In the genomic region with DNA sequence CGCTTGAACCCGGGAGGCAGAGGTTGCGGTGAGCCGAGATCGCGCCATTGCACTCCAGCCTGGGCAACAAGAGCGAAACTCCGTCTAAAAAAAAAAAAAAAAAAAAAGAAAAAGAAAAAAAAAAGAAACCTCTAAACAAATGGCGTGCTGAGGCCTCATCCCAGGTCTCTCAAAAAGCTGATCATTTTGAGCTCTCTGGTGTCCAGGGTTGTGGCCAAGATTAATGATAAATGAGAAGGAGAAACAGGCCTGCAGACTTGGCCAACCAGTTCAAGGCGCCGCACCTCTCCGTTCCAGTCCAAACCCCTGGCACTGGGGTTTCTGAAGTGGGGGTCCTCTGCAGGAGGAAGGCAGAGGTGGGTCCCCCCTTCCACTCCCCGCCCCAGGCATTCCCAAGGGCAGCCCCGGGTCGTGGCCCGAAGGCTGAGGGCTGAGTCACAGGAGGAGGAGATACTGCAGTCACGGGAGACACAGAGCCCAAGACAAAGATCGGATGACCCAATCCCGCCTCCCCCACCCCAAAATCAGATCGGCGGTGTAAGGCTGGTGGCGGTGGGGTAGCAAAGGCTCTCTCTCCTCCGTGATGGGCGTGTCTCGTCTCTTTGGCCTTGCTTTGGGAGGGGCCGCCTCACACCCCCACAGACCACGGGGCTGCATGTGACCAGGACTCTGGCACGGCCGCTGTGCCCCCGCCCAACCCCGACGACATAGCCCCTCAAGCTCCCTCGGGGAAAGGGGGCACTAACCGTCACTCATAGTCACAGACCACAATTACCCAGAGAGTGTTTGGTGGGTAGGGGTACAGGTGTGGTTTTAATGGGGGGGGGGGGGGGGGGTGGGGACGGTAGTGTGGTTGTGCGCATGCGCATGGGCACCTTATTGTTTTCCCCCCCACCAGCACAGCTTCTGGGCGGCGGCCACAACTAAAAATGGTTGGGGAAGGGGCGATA, we compare ENCODE assay signal across 8 cellular contexts. TPM values are rescaled to one million over a fixed set of nuclear protein-coding genes. Genes with fewer than 3 reads are reported as not detected.
DNase-seq lines count a peak whose midpoint lies in the region; ATAC-seq, FAIRE-seq and TF ChIP-seq lines count a peak whose summit lies in the region.

No MANE protein-coding gene starts in this region.

- H3K9ac ChIP-seq in MM.1S (ENCODE audit: low read length) (peak overlapping the region; percentile 41; the same call in 1 of the 2 replicates), endothelial cell of umbilical vein (replicated peaks; ENCODE audit: extremely low read depth, insufficient read depth, low read length) (peak overlapping the region; percentile 71)

- intact Hi-C loops in endothelial cell of umbilical vein (cut with micrococcal nuclease) (loop anchor here (1.0 to 2.0 kb wide), 3 partner anchors 14 to 150 kb away; partner anchors contain the start of genes IFI35, NBR1 and RPL27), tibial artery (cut with DNase I; ENCODE audit: low total_unique reads) (no loop called here)

- H3K9me3 Mint-ChIP-seq in memory B cell: no peaks in the 10 kb centered on the region

- H3K36me3 Mint-ChIP-seq in memory B cell: peaks cover under 1% of the 10 kb centered on the region

- CTCF ChIA-PET in endothelial cell of umbilical vein (lab: Charles Lee): interaction anchor here (0.6 to 5.5 kb wide), 3 partner anchors 10 to 295 kb away, joined by 3 to 22 read pairs (median 3); partner anchors contain the start of gene IFI35

- POLR2A ChIA-PET in endothelial cell of umbilical vein (lab: Charles Lee): interaction anchor here (0.5 to 2.7 kb wide), 4 partner anchors 20 to 295 kb away, joined by 3 to 13 read pairs (median 4); partner anchors contain the start of gene RPL27

- TF ChIP-seq CTCF in MM.1S (IDR thresholded peaks at IDR 0.05; ENCODE audit: low read length): no peak
- no peak for TF ChIP-seq CTCF in WI38 (IDR thresholded peaks at IDR 0.05; ENCODE audit: low read depth, low read length)
- no peak for TF ChIP-seq CTCF in endothelial cell of umbilical vein (IDR thresholded peaks at IDR 0.05; ENCODE audit: extremely low read depth in 1 of 2, insufficient read depth in 1 of 2, low read depth in 1 of 2, low read length in 2 of 2)
- no peak for TF ChIP-seq CTCF in tibial artery (IDR thresholded peaks at IDR 0.05)

- H3K4me3 ChIP-seq in MM.1S (ENCODE audit: low read length) (peak overlapping the region; percentile 80), WI38 (ENCODE audit: low read depth, low read length) (peak overlapping the region; percentile 97), endothelial cell of umbilical vein (replicated peaks in 1 of 3; ENCODE audit: insufficient read depth in 1 of 3, low read depth in 1 of 3, low read length in 3 of 3) (peak overlapping the region; percentile 78 to 97 (median 82)), tibial artery (peak overlapping the region; percentile 96 to 99)

- peak overlapping the region; percentile 80 for H3K27ac Mint-ChIP-seq in memory B cell

- peak; percentile 5 for ATAC-seq in memory B cell (ENCODE audit: low read depth)
- ATAC-seq in GM19452 (IDR thresholded peaks at IDR 0.05; ENCODE audit: unreplicated experiment): no peak

- peak; percentile 57 for DNase-seq in NCI-H82 (lab: John Stamatoyannopoulos, UW)
- DNase-seq in NCI-H82 treated with DMSO at 0.1 percent for 48 hours (lab: John Stamatoyannopoulos, UW; ENCODE audit: unreplicated experiment): no peak
- no peak for DNase-seq in MM.1S
- peak; percentile 72 for DNase-seq in endothelial cell of umbilical vein (ENCODE audit: low read depth, low spot score)
- DNase-seq in memory B cell (ENCODE audit: low spot score in 2 of 2): peak; percentile 33 to 40
- DNase-seq in tibial artery: peak; percentile 86 to 92

- H3K27ac ChIP-seq in MM.1S (ENCODE audit: low read length) (no peak overlapping the region), endothelial cell of umbilical vein (ENCODE audit: insufficient read depth, low read depth, low read length) (peak overlapping the region; percentile 60), tibial artery (peak overlapping the region; percentile 93 to 96)

- peaks cover 28% of the 10 kb centered on the region for H3K4me1 Mint-ChIP-seq in memory B cell

- H3K9me1 ChIP-seq in endothelial cell of umbilical vein (replicated peaks; ENCODE audit: control insufficient read depth, extremely low read depth, insufficient read depth, low read length): no peaks in the 10 kb centered on the region

- no peaks in the 10 kb centered on the region for H3K9me2 ChIP-seq in MM.1S (replicated peaks; ENCODE audit: insufficient read depth, low read length)

- no peaks in the 10 kb centered on the region for H3K27me3 ChIP-seq in MM.1S (replicated peaks; ENCODE audit: insufficient read depth, low read length)
- H3K27me3 ChIP-seq in endothelial cell of umbilical vein (ENCODE audit: control insufficient read depth in 2 of 2, insufficient read depth in 2 of 2, low read length in 2 of 2): no peaks in the 10 kb centered on the region
- no peaks in the 10 kb centered on the region for H3K27me3 ChIP-seq in tibial artery

- H3K79me2 ChIP-seq in MM.1S (ENCODE audit: low read length): no peaks in the 10 kb centered on the region
- peaks cover 37% of the 10 kb centered on the region for H3K79me2 ChIP-seq in endothelial cell of umbilical vein (ENCODE audit: control insufficient read depth, insufficient read depth, low read length)

- H3K4me1 ChIP-seq in MM.1S (ENCODE audit: low read length): no peaks in the 10 kb centered on the region
- peaks cover 31% of the 10 kb centered on the region for H3K4me1 ChIP-seq in endothelial cell of umbilical vein (ENCODE audit: control insufficient read depth, extremely low read depth, insufficient read depth, low read length)
- peaks cover 0 to 40% (median 27%) of the 10 kb centered on the region in 4 donors for H3K4me1 ChIP-seq in tibial artery

- no TSS peak for BruUV-seq in endothelial cell of umbilical vein (replicated peaks; lab: Mats Ljungman, UMichigan)

- no peaks in the 10 kb centered on the region for H3K27me3 Mint-ChIP-seq in memory B cell

- H3K4me2 ChIP-seq in MM.1S (ENCODE audit: low read depth, low read length): peak overlapping the region; percentile 94
- peak overlapping the region; percentile 44 for H3K4me2 ChIP-seq in endothelial cell of umbilical vein (ENCODE audit: insufficient read depth, low read length)

- peak overlapping the region; percentile 95 for H3K4me3 Mint-ChIP-seq in memory B cell

- peak overlapping the region; percentile 96 for H2AFZ ChIP-seq in MM.1S (ENCODE audit: low read length)
- H2AFZ ChIP-seq in endothelial cell of umbilical vein (ENCODE audit: low read depth, low read length): peak overlapping the region; percentile 87

- dilution Hi-C loops in endothelial cell of umbilical vein (cut with MboI; ENCODE audit: extremely low pct_ligation_motif_present, low sequenced_read_pairs): no loop called here

- H3K36me3 ChIP-seq in MM.1S (replicated peaks; ENCODE audit: insufficient read depth, low read length): no peaks in the 10 kb centered on the region
- H3K36me3 ChIP-seq in endothelial cell of umbilical vein (ENCODE audit: control insufficient read depth in 2 of 2, extremely low read depth in 1 of 2, insufficient read depth in 2 of 2, low read length in 2 of 2): peaks cover 0 to 14% of the 10 kb centered on the region in 2 experiments
- peaks cover 3 to 25% (median 22%) of the 10 kb centered on the region in 3 donors for H3K36me3 ChIP-seq in tibial artery

- peak; percentile 81 for FAIRE-seq in endothelial cell of umbilical vein (lab: Jason Lieb, UNC)

- TF ChIP-seq POLR2A in endothelial cell of umbilical vein (IDR thresholded peaks at IDR 0.05; ENCODE audit: low read depth, low read length): peak; percentile 55

- H3K9me3 ChIP-seq in MM.1S (replicated peaks; ENCODE audit: insufficient read depth, low read length) (no peaks in the 10 kb centered on the region), endothelial cell of umbilical vein (replicated peaks; ENCODE audit: control insufficient read depth, insufficient read depth, low read length) (no peaks in the 10 kb centered on the region), tibial artery (no peaks in the 10 kb centered on the region)

- H4K20me1 ChIP-seq in MM.1S (ENCODE audit: insufficient read depth, low read length) (no peaks in the 10 kb centered on the region), endothelial cell of umbilical vein (replicated peaks; ENCODE audit: control insufficient read depth, extremely low read depth, insufficient read depth, low read length) (no peaks in the 10 kb centered on the region)

- H3F3A ChIP-seq in MM.1S (ENCODE audit: insufficient read depth, low read length): peaks cover 5% of the 10 kb centered on the region; the same call in 1 of the 2 replicates

RNA-seq across cellular contexts. Expression of gene VAT1, which starts 1.1 kb away (rescaled TPM):
- 482 and 487 TPM in 2 replicates for total RNA-seq in endothelial cell of umbilical vein
- 339 and 370 TPM in 2 replicates for polyA plus RNA-seq in endothelial cell of umbilical vein
- polyA plus RNA-seq in endothelial cell of umbilical vein (2011; cell fraction: cytosol; rRNA removed): 350 and 373 TPM in 2 replicates
- 171 and 172 TPM in 2 replicates for polyA plus RNA-seq in endothelial cell of umbilical vein (2011; cell fraction: nucleus; rRNA removed)
- polyA plus RNA-seq in endothelial cell of umbilical vein (2012): 681 and 716 TPM in 2 replicates
- 606 and 665 TPM in 2 replicates for polyA minus RNA-seq in endothelial cell of umbilical vein
- 77.7 TPM for polyA minus RNA-seq in endothelial cell of umbilical vein (2011; cell fraction: cytosol; rRNA and poly(A)+ RNA removed)
- polyA minus RNA-seq in endothelial cell of umbilical vein (2011; cell fraction: nucleus; rRNA and poly(A)+ RNA removed): 61.4 and 67.8 TPM in 2 replicates

RNA-seq across cellular contexts. Expression of gene RND2, which starts 4.0 kb away (rescaled TPM):
- 0.53 and 0.97 TPM in 2 replicates for total RNA-seq in endothelial cell of umbilical vein
- polyA plus RNA-seq in endothelial cell of umbilical vein: 0.60 and 0.81 TPM in 2 replicates
- polyA plus RNA-seq in endothelial cell of umbilical vein (2011; cell fraction: cytosol; rRNA removed): 0.48 and 0.52 TPM in 2 replicates
- polyA plus RNA-seq in endothelial cell of umbilical vein (2011; cell fraction: nucleus; rRNA removed): 0.22 and 0.31 TPM in 2 replicates
- 0.55 and 0.82 TPM in 2 replicates for polyA plus RNA-seq in endothelial cell of umbilical vein (2012)
- polyA minus RNA-seq in endothelial cell of umbilical vein: 0.19 and 0.39 TPM in 2 replicates
- not detected for polyA minus RNA-seq in endothelial cell of umbilical vein (2011; cell fraction: cytosol; rRNA and poly(A)+ RNA removed)
- polyA minus RNA-seq in endothelial cell of umbilical vein (2011; cell fraction: nucleus; rRNA and poly(A)+ RNA removed): not detected in 2 replicates

RNA-seq across cellular contexts. Expression of gene IFI35, which starts 14.5 kb away (rescaled TPM):
- total RNA-seq in endothelial cell of umbilical vein: 9.4 and 11.1 TPM in 2 replicates
- 22.5 and 23.5 TPM in 2 replicates for polyA plus RNA-seq in endothelial cell of umbilical vein
- polyA plus RNA-seq in endothelial cell of umbilical vein (2011; cell fraction: cytosol; rRNA removed): 17.1 and 17.9 TPM in 2 replicates
- 13.8 and 14.5 TPM in 2 replicates for polyA plus RNA-seq in endothelial cell of umbilical vein (2011; cell fraction: nucleus; rRNA removed)
- polyA plus RNA-seq in endothelial cell of umbilical vein (2012): 8.8 and 9.0 TPM in 2 replicates
- polyA minus RNA-seq in endothelial cell of umbilical vein: 11.0 and 11.7 TPM in 2 replicates
- 11.2 TPM for polyA minus RNA-seq in endothelial cell of umbilical vein (2011; cell fraction: cytosol; rRNA and poly(A)+ RNA removed)
- polyA minus RNA-seq in endothelial cell of umbilical vein (2011; cell fraction: nucleus; rRNA and poly(A)+ RNA removed): 4.4 and 5.2 TPM in 2 replicates

RNA-seq across cellular contexts. Expression of gene RPL27, which starts 22.8 kb away (rescaled TPM):
- total RNA-seq in endothelial cell of umbilical vein: 1,014 and 1,102 TPM in 2 replicates
- polyA plus RNA-seq in endothelial cell of umbilical vein: 2,467 and 2,620 TPM in 2 replicates
- 4,890 and 5,080 TPM in 2 replicates for polyA plus RNA-seq in endothelial cell of umbilical vein (2011; cell fraction: cytosol; rRNA removed)
- 1,058 and 1,799 TPM in 2 replicates for polyA plus RNA-seq in endothelial cell of umbilical vein (2011; cell fraction: nucleus; rRNA removed)
- 2,952 and 3,928 TPM in 2 replicates for polyA plus RNA-seq in endothelial cell of umbilical vein (2012)
- polyA minus RNA-seq in endothelial cell of umbilical vein: 1,135 and 1,329 TPM in 2 replicates
- polyA minus RNA-seq in endothelial cell of umbilical vein (2011; cell fraction: cytosol; rRNA and poly(A)+ RNA removed): 601 TPM
- polyA minus RNA-seq in endothelial cell of umbilical vein (2011; cell fraction: nucleus; rRNA and poly(A)+ RNA removed): 149 and 293 TPM in 2 replicates

RNA-seq across cellular contexts. Expression of gene RUNDC1, which starts 40.7 kb away (rescaled TPM):
- total RNA-seq in endothelial cell of umbilical vein: 11.7 and 12.0 TPM in 2 replicates
- 7.3 and 9.2 TPM in 2 replicates for polyA plus RNA-seq in endothelial cell of umbilical vein
- 7.5 and 7.8 TPM in 2 replicates for polyA plus RNA-seq in endothelial cell of umbilical vein (2011; cell fraction: cytosol; rRNA removed)
- polyA plus RNA-seq in endothelial cell of umbilical vein (2011; cell fraction: nucleus; rRNA removed): 9.2 and 9.5 TPM in 2 replicates
- polyA plus RNA-seq in endothelial cell of umbilical vein (2012): 8.1 and 8.9 TPM in 2 replicates
- polyA minus RNA-seq in endothelial cell of umbilical vein: 11.6 and 13.4 TPM in 2 replicates
- 5.4 TPM for polyA minus RNA-seq in endothelial cell of umbilical vein (2011; cell fraction: cytosol; rRNA and poly(A)+ RNA removed)
- polyA minus RNA-seq in endothelial cell of umbilical vein (2011; cell fraction: nucleus; rRNA and poly(A)+ RNA removed): 7.1 and 8.8 TPM in 2 replicates

Comparison
In these comparisons a context has a peak if more than half of its experiments do, and no peak if none do; other contexts are left out.
1. DNase-seq: peak in NCI-H82 (single experiment), endothelial cell of umbilical vein (single experiment), memory B cell (2 of 2) and tibial artery (2 of 2); none in NCI-H82 treated with DMSO at 0.1 percent for 48 hours (single experiment) and MM.1S (single experiment).
2. Peak in every context shown above with its lines, with median percentiles within 50 percentile points of each other: H3K4me3 ChIP-seq.